1 cellular context compared by ENCODE assay signal in the genomic region with DNA sequence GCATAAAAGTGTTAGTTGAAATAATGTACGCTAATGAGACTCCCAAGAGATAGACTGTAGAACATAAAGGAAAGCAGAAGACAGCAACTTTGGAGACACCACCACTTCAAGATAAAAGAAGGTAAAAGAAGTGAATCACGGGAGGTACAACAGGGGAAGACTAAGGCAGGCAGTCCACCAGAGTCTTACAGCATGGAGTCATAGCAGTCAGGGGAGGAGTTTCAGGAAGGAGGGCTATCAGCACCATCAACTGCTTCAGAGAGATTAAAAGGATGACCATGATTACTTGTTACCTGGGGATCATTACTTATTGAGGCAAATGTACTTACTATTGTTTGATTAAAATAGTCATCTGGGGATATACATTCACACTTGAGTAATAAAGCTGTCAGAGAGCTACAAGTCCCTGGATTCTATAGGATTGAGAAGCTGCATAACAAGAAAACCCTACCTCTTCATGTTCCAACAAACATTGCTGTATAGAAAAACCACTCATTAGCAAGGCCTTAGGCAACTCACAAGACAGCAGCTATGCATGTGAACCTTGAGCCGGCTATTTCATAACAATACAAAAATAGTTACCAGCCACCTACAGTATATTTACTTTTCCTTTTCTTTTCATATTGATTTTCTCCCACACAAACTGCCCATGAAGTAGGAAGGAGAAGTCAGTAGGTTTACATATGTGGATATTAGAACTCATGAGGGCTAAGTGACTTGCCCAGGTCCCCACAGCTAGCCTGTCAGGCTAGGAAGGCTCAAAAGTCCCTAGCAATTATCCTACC.
TF ChIP-seq lines count a peak whose summit lies in the region.

No MANE protein-coding gene starts in this region.

TF ChIP-seq in HepG2, 621 proteins besides CTCF, POLR2A, EP300 and RAD21 (continued from another document and continues in another):
- TF ChIP-seq ARID4A (CRISPR knock-in tag; IDR thresholded peaks at IDR 0.05; ENCODE audit: borderline replicate concordance): no peak
- TF ChIP-seq MLXIP (CRISPR knock-in tag; IDR thresholded peaks at IDR 0.05; ENCODE audit: borderline replicate concordance): no peak
- TF ChIP-seq ZNF792 (CRISPR knock-in tag; IDR thresholded peaks at IDR 0.05): 0 out of 2 replicates have a peak, but pooled peaks have one; percentile 24
- TF ChIP-seq SOX5 (CRISPR knock-in tag; IDR thresholded peaks at IDR 0.05; ENCODE audit: borderline replicate concordance): peak; percentile 99
- peak; percentile 61; the same call in 1 of the 2 replicates for TF ChIP-seq REPIN1 (CRISPR knock-in tag; IDR thresholded peaks at IDR 0.05; ENCODE audit: borderline replicate concordance, low read depth)
- 0 out of 2 replicates have a peak, but pooled peaks have one; percentile 70 for TF ChIP-seq CC2D1A (CRISPR knock-in tag; IDR thresholded peaks at IDR 0.05)
- TF ChIP-seq MAX (IDR thresholded peaks at IDR 0.05): peak; percentile 32; the same call in 1 of the 2 replicates
- TF ChIP-seq ZGPAT (CRISPR knock-in tag; IDR thresholded peaks at IDR 0.05): peak; percentile 78
- peak; percentile 92 for TF ChIP-seq NCOR1 (IDR thresholded peaks at IDR 0.05; ENCODE audit: borderline replicate concordance, low read length)
- no peak for TF ChIP-seq ZNF577 (CRISPR knock-in tag; IDR thresholded peaks at IDR 0.05; ENCODE audit: borderline replicate concordance, low read depth)
- no peak for TF ChIP-seq MLLT10 (CRISPR knock-in tag; IDR thresholded peaks at IDR 0.05)
- TF ChIP-seq HBP1 (CRISPR knock-in tag; IDR thresholded peaks at IDR 0.05; ENCODE audit: low read depth): no peak
- TF ChIP-seq, protein P1, sequence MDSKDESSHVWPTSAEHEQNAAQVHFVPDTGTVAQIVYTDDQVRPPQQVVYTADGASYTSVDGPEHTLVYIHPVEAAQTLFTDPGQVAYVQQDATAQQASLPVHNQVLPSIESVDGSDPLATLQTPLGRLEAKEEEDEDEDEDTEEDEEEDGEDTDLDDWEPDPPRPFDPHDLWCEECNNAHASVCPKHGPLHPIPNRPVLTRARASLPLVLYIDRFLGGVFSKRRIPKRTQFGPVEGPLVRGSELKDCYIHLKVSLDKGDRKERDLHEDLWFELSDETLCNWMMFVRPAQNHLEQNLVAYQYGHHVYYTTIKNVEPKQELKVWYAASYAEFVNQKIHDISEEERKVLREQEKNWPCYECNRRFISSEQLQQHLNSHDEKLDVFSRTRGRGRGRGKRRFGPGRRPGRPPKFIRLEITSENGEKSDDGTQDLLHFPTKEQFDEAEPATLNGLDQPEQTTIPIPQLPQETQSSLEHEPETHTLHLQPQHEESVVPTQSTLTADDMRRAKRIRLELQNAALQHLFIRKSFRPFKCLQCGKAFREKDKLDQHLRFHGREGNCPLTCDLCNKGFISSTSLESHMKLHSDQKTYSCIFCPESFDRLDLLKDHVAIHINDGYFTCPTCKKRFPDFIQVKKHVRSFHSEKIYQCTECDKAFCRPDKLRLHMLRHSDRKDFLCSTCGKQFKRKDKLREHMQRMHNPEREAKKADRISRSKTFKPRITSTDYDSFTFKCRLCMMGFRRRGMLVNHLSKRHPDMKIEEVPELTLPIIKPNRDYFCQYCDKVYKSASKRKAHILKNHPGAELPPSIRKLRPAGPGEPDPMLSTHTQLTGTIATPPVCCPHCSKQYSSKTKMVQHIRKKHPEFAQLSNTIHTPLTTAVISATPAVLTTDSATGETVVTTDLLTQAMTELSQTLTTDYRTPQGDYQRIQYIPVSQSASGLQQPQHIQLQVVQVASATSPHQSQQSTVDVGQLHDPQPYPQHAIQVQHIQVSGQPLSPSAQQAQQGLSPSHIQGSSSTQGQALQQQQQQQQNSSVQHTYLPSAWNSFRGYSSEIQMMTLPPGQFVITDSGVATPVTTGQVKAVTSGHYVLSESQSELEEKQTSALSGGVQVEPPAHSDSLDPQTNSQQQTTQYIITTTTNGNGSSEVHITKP (CRISPR knock-in tag; IDR thresholded peaks at IDR 0.05; ENCODE audit: low read depth): no peak; the same call in 1 of the 2 replicates
- peak; percentile 84 for TF ChIP-seq KDM6A (CRISPR knock-in tag; IDR thresholded peaks at IDR 0.05; ENCODE audit: low read depth)
- no peak for TF ChIP-seq PHF5A (CRISPR knock-in tag; IDR thresholded peaks at IDR 0.05; ENCODE audit: low read depth, unreplicated experiment)
- no peak for TF ChIP-seq SP1 (IDR thresholded peaks at IDR 0.05)
- TF ChIP-seq SP1 (CRISPR knock-in tag; IDR thresholded peaks at IDR 0.05): no peak
- no peak for TF ChIP-seq MAZ (IDR thresholded peaks at IDR 0.05; ENCODE audit: borderline replicate concordance, low read depth, low read length)
- no peak for TF ChIP-seq MAZ (CRISPR knock-in tag; IDR thresholded peaks at IDR 0.05; ENCODE audit: low read depth)
- no peak for TF ChIP-seq ZKSCAN5 (CRISPR knock-in tag; IDR thresholded peaks at IDR 0.05)
- peak; percentile 81 for TF ChIP-seq HDAC2 (CRISPR knock-in tag; IDR thresholded peaks at IDR 0.05)
- TF ChIP-seq ATF2 (CRISPR knock-in tag; IDR thresholded peaks at IDR 0.05): peak; percentile 31; the same call in 1 of the 2 replicates
- no peak; the same call in 1 of the 2 replicates for TF ChIP-seq GMEB1 (CRISPR knock-in tag; IDR thresholded peaks at IDR 0.05; ENCODE audit: borderline replicate concordance)
- peak; percentile 74; the same call in 1 of the 2 replicates for TF ChIP-seq NFIC (IDR thresholded peaks at IDR 0.05; ENCODE audit: low read length)
- TF ChIP-seq ZNF17 (CRISPR knock-in tag; IDR thresholded peaks at IDR 0.05): no peak
- 0 out of 2 replicates have a peak, but pooled peaks have one; percentile 30 for TF ChIP-seq THYN1 (CRISPR knock-in tag; IDR thresholded peaks at IDR 0.05; ENCODE audit: borderline replicate concordance, low read depth)
- no peak for TF ChIP-seq FOXP1 (IDR thresholded peaks at IDR 0.05)
- peak; percentile 85 for TF ChIP-seq FOXP1 (CRISPR knock-in tag; IDR thresholded peaks at IDR 0.05)
